ENCODE assay signal across 11 cellular contexts in the genomic region with DNA sequence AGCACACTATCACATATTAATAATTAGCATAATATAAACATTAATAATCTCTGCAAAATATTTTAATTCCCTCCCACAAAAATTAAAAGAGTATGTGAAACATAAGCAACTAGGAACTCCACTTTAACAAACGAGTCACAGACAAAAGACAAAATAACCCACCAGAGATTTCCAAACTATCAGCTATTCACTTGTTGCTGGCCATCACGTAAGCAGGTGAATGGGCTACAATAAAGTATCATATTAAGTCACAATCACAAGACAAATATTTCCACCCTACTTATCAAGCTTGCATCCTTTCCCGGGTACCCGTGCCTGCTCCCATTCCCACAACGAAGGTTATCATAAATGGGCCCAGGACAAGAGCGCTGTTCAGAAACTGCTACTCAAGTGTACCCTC. TPM values are rescaled to one million over a fixed set of nuclear protein-coding genes. Genes with fewer than 3 reads are reported as not detected.
DNase-seq lines count a peak whose midpoint lies in the region; ATAC-seq and TF ChIP-seq lines count a peak whose summit lies in the region.
"Had no signal": no experiment of that assay in that cellular context is flagged by ENCODE, and none has a peak within 500 bp of the region (broad histone marks: within the 10 kb centered on the region; RNA-seq: fewer than 3 reads in every experiment).

No MANE protein-coding gene starts in this region.

- H3K27ac ChIP-seq in BLaER1 treated with 17β-estradiol and CSF1 and Interleukin-3, amounts not matched to agents 10 nM and 100 nM = 0 out of 22 replicates have a peak overlapping the region, but pooled peaks of 1 of the 11 experiments have one; percentile 98
- no peak overlapping the region for H3K27ac ChIP-seq in IMR-90 (ENCODE audit: insufficient read depth, low read length)
- H3K27ac ChIP-seq in stomach = no peak overlapping the region
- H3K27ac ChIP-seq: foreskin keratinocyte had no signal

- WGBS in IMR-90 (ENCODE audit: extremely low coverage in 2 of 2, insufficient read length in 1 of 2), 2 experiments = no CpG with 5 or more reads among the region's 6 CpGs
- 19 to 46% (median 32%) methylated on average over 6 of the region's 6 CpGs for WGBS in stomach, 5 donors

- H3K4me3 Mint-ChIP-seq in brain = peak overlapping the region; percentile 92 to 98 (median 97)
- H3K4me3 Mint-ChIP-seq in naive B cell = peak overlapping the region in 7 of 8 donors; percentile 27 to 99 (median 69)

- no peak for DNase-seq in IMR-90
- no peak for DNase-seq in naive B cell
- DNase-seq in stomach = no peak
- no peak for DNase-seq in SKM-1 treated with dmso at 0.1 percent for 144 hours (lab: John Stamatoyannopoulos, UW; ENCODE audit: unreplicated experiment)
- DNase-seq: foreskin keratinocyte, GF-D8, right cardiac atrium had no signal

- TF ChIP-seq CTCF in IMR-90 (conservative IDR thresholded peaks at IDR 0.05; ENCODE audit: low read depth, low read length) = no peak
- no peak for TF ChIP-seq CTCF in brain (conservative IDR thresholded peaks at IDR 0.05)
- no peak for TF ChIP-seq CTCF in stomach (IDR thresholded peaks at IDR 0.05)

- H3K36me3 ChIP-seq in BLaER1 treated with 17β-estradiol and CSF1 and Interleukin-3, amounts not matched to agents 10 nM and 100 nM = peaks cover 0 to 52% (median 30%) of the 10 kb centered on the region in 11 experiments; a peak in 18 of 22 replicates
- no peaks in the 10 kb centered on the region for H3K36me3 ChIP-seq in IMR-90 (ENCODE audit: control insufficient read depth, insufficient read depth, low read length)
- no peaks in the 10 kb centered on the region for H3K36me3 ChIP-seq in stomach

- TF ChIP-seq POLR2A in IMR-90 (IDR thresholded peaks at IDR 0.05; ENCODE audit: low read depth, low read length) (no peak), stomach (IDR thresholded peaks at IDR 0.05) (no peak)

- H3K14ac ChIP-seq in IMR-90 (replicated peaks; ENCODE audit: low read depth, low read length) = peak overlapping the region; percentile 81

- TF ChIP-seq EP300 in stomach (IDR thresholded peaks at IDR 0.05) = no peak

- H3K36me3 Mint-ChIP-seq in brain (peaks cover 39% of the 10 kb centered on the region), naive B cell (no peaks in the 10 kb centered on the region)

- H2AK5ac ChIP-seq in IMR-90 (ENCODE audit: low read depth, low read length) = no peak overlapping the region

- peak overlapping the region; percentile 80 to 94 (median 89) for H3K4me2 ChIP-seq in BLaER1 treated with 17β-estradiol and CSF1 and Interleukin-3, amounts not matched to agents 10 nM and 100 nM
- H3K4me2 ChIP-seq in IMR-90 (ENCODE audit: low read depth, low read length) = peak overlapping the region; percentile 93

- H4K8ac ChIP-seq in IMR-90 (ENCODE audit: low read depth in 2 of 2, low read length in 2 of 2) = no peak overlapping the region

- in situ Hi-C loops in IMR-90 (cut with MboI; ENCODE audit: low sequenced_read_pairs) = no loop called here

- H3K27me3 Mint-ChIP-seq in brain (peaks cover 18% of the 10 kb centered on the region), naive B cell (no peaks in the 10 kb centered on the region)

- peaks cover 7% of the 10 kb centered on the region for H3K9me1 ChIP-seq in IMR-90 (ENCODE audit: insufficient read depth, low read length)

- H3K9me3 ChIP-seq in BLaER1 treated with 17β-estradiol and CSF1 and Interleukin-3, amounts not matched to agents 10 nM and 100 nM (replicated peaks in 1 of 11) = peaks cover 0 to 35% (median 26%) of the 10 kb centered on the region in 11 experiments; a peak in 16 of 22 replicates
- no peaks in the 10 kb centered on the region for H3K9me3 ChIP-seq in IMR-90 (ENCODE audit: control insufficient read depth, insufficient read depth, low read length)
- H3K9me3 ChIP-seq in stomach = no peaks in the 10 kb centered on the region

- H4K20me1 ChIP-seq in BLaER1 treated with 17β-estradiol and CSF1 and Interleukin-3, amounts not matched to agents 10 nM and 100 nM = peaks cover 55 to 74% (median 64%) of the 10 kb centered on the region in 11 experiments; a peak in 21 of 22 replicates
- peaks cover 62% of the 10 kb centered on the region for H4K20me1 ChIP-seq in IMR-90 (ENCODE audit: insufficient read depth, low read length)

- H3K79me1 ChIP-seq in IMR-90 (ENCODE audit: low read depth in 1 of 2, low read length in 2 of 2) = peaks cover 3 to 17% of the 10 kb centered on the region in 2 experiments; a peak in 3 of 4 replicates

- H3K9me3 Mint-ChIP-seq in brain (peaks cover 0 to 15% (median 5%) of the 10 kb centered on the region in 5 experiments), naive B cell (no peaks in the 10 kb centered on the region)

- intact Hi-C loops in IMR-90 (cut with micrococcal nuclease) = no loop called here
- intact Hi-C loops in stomach (cut with DNase I; ENCODE audit: low total_unique reads) = no loop called here

- ATAC-seq in IMR-90 (ENCODE audit: low read depth) = no peak
- ATAC-seq in naive B cell (ENCODE audit: low read depth in 2 of 2) = no peak
- no peak for ATAC-seq in HG02678 (IDR thresholded peaks at IDR 0.05; ENCODE audit: unreplicated experiment)
- no peak for ATAC-seq in GM19023 (IDR thresholded peaks at IDR 0.05; ENCODE audit: unreplicated experiment)
- ATAC-seq: foreskin keratinocyte, right cardiac atrium had no signal

- H3K4me3 ChIP-seq in BLaER1 treated with 17β-estradiol and CSF1 and Interleukin-3, amounts not matched to agents 10 nM and 100 nM = peak overlapping the region; percentile 89 to 99 (median 95); a peak in 19 of 20 replicates
- H3K4me3 ChIP-seq in IMR-90 (ENCODE audit: insufficient read depth, low read depth, low read length) (peak overlapping the region; percentile 47), stomach (peak overlapping the region in 2 of 4 donors; percentile 91 to 95)

- H2BK5ac ChIP-seq in IMR-90 (ENCODE audit: low read depth, low read length, poor library complexity, severe bottlenecking) = no peak overlapping the region

- no peak overlapping the region for H2BK15ac ChIP-seq in IMR-90 (ENCODE audit: low read depth, low read length)

- peak overlapping the region; percentile 94 to 100 (median 98); a peak in 16 of 22 replicates for H3K9ac ChIP-seq in BLaER1 treated with 17β-estradiol and CSF1 and Interleukin-3, amounts not matched to agents 10 nM and 100 nM
- peak overlapping the region; percentile 24; the same call in 1 of the 2 replicates for H3K9ac ChIP-seq in IMR-90 (ENCODE audit: low read depth, low read length)

- POLR2A ChIA-PET in IMR-90 (lab: Charles Lee; ENCODE audit: unreplicated experiment) = no interaction called here

- H3K4ac ChIP-seq in IMR-90 (ENCODE audit: low read depth, low read length) = peak overlapping the region; percentile 33; the same call in 1 of the 2 replicates

- peak overlapping the region; percentile 95 for H3K23ac ChIP-seq in IMR-90 (ENCODE audit: low read depth, low read length)

- BruUV-seq in IMR-90 (replicated peaks; lab: Mats Ljungman, UMichigan) = no TSS peak

- peaks cover 18 to 48% (median 26%) of the 10 kb centered on the region in 10 experiments for H3K4me1 ChIP-seq in BLaER1 treated with 17β-estradiol and CSF1 and Interleukin-3, amounts not matched to agents 10 nM and 100 nM
- H3K4me1 ChIP-seq in IMR-90 (ENCODE audit: control insufficient read depth, insufficient read depth, low read length) (peaks cover 3% of the 10 kb centered on the region), stomach (peaks cover 16 to 60% (median 41%) of the 10 kb centered on the region in 4 donors)

- CTCF ChIA-PET in IMR-90 (lab: Yijun Ruan, JAX) = interaction anchor here (0.6 kb wide), 1 partner anchor 174 kb away, joined by 3 read pairs; no protein-coding TSS in a partner anchor

- no peak overlapping the region for H2AK9ac ChIP-seq in IMR-90 (replicated peaks; ENCODE audit: low read depth, low read length, poor library complexity)

- no peak overlapping the region for H4K91ac ChIP-seq in IMR-90 (ENCODE audit: insufficient read depth, low read depth, low read length)

- no peak overlapping the region for H3K56ac ChIP-seq in IMR-90 (ENCODE audit: extremely low read depth, insufficient read depth, low read length)

- H2AFZ ChIP-seq in IMR-90 (replicated peaks; ENCODE audit: low read length, poor library complexity) = peak overlapping the region; percentile 58

- H3K4me1 Mint-ChIP-seq in brain (peaks cover 72% of the 10 kb centered on the region), naive B cell (peaks cover 38 to 59% (median 59%) of the 10 kb centered on the region in 3 donors)

- TF ChIP-seq RAD21 in IMR-90 (IDR thresholded peaks at IDR 0.05; ENCODE audit: low read length) = no peak

- H3K27ac Mint-ChIP-seq in brain = peak overlapping the region; percentile 22 to 100 (median 99)
- peak overlapping the region in 1 of 6 donors; percentile 18 for H3K27ac Mint-ChIP-seq in naive B cell

- no peak overlapping the region for H3K18ac ChIP-seq in IMR-90 (ENCODE audit: low read depth, low read length)

- no peaks in the 10 kb centered on the region for H3K27me3 ChIP-seq in BLaER1 treated with 17β-estradiol and CSF1 and Interleukin-3, amounts not matched to agents 10 nM and 100 nM
- H3K27me3 ChIP-seq in IMR-90 (ENCODE audit: control insufficient read depth, insufficient read depth, low read length) (no peaks in the 10 kb centered on the region), stomach (no peaks in the 10 kb centered on the region)
- H3K27me3 ChIP-seq: foreskin keratinocyte had no signal

- no peak overlapping the region for H4K5ac ChIP-seq in IMR-90 (ENCODE audit: low read depth, low read length)

- H2BK20ac ChIP-seq in IMR-90 (ENCODE audit: low read depth, low read length) = no peak overlapping the region

- dilution Hi-C loops in IMR-90 (cut with HindIII; ENCODE audit: low sequenced_read_pairs, unreplicated experiment) = no loop called here

- no peak overlapping the region; the same call in 1 of the 2 replicates for H2BK120ac ChIP-seq in IMR-90 (ENCODE audit: low read depth, low read length)

TF ChIP-seq in IMR-90, 13 proteins besides CTCF, POLR2A, EP300 and RAD21 (continues in another document):
- no peak for TF ChIP-seq CEBPB (IDR thresholded peaks at IDR 0.05; ENCODE audit: low read depth, low read length)
- TF ChIP-seq SMC3 (IDR thresholded peaks at IDR 0.05; ENCODE audit: low read depth, low read length) = no peak
- TF ChIP-seq CHD1 (IDR thresholded peaks at IDR 0.05; ENCODE audit: low read depth, low read length) = no peak
- no peak for TF ChIP-seq MAFK (IDR thresholded peaks at IDR 0.05; ENCODE audit: low read depth, low read length)

RNA-seq across cellular contexts. Expression of gene HDAC2, which starts 2.5 kb away (rescaled TPM):
- 72.6 and 116 TPM in 2 replicates for total RNA-seq in IMR-90 (2012; rRNA removed)
- polyA plus RNA-seq in IMR-90 (2012; rRNA removed) = 97.5 and 122 TPM in 2 replicates
- polyA plus RNA-seq in IMR-90 (2012; cell fraction: cytosol; rRNA removed) = 31.9 and 36.0 TPM in 2 replicates
- 19.3 and 59.9 TPM in 2 replicates for polyA plus RNA-seq in IMR-90 (2012; cell fraction: nucleus; rRNA removed; ENCODE audit: low replicate concordance)
- polyA plus RNA-seq in brain (ENCODE audit: insufficient read depth, low read depth, low replicate concordance) = 273 TPM
- 100 to 1,000 TPM in 2 of 6 donors, 10 to 100 TPM in 4; 68.7 to 105 (median 92.3) TPM for polyA plus RNA-seq in naive B cell (ENCODE audit: low read depth in 6 of 6)
- total RNA-seq in stomach = 100 to 1,000 TPM in 1 of 5 donors, 10 to 100 TPM in 4; 11.0 to 106 (median 65.6) TPM
- 10 to 100 TPM; 53.4 to 61.3 (median 53.5) TPM for polyA plus RNA-seq in stomach
